8 cellular contexts compared by ENCODE assay signal in genomic region chr19:52735734-52736133, GRCh38. TPM values are rescaled to one million over a fixed set of nuclear protein-coding genes. Genes with fewer than 3 reads are reported as not detected.
DNase-seq lines count a peak whose midpoint lies in the region; ATAC-seq and TF ChIP-seq lines count a peak whose summit lies in the region.

No MANE protein-coding gene starts in this region.

- peak overlapping the region; percentile 95 for H3K27ac Mint-ChIP-seq in CD8-positive, alpha-beta T cell

- in situ Hi-C loops in transverse colon (cut with MboI; ENCODE audit: low pct_ligation_motif_present in 1 of 4, low pct_unique_long_range_greater_than_20kb in 1 of 4, low sequenced_read_pairs in 3 of 4), result loop anchor here in 2 of 4 donors (25.0 kb wide), 1 partner anchor 473 kb away; the partner anchor contains the start of gene ZNF766 (in 2 of the 2)

- H4K91ac ChIP-seq in mesenchymal stem cell (ENCODE audit: low read length), result no peak overlapping the region

- H3K4me1 Mint-ChIP-seq in CD8-positive, alpha-beta T cell (ENCODE audit: low read depth), result peaks cover 27% of the 10 kb centered on the region

- H3K14ac ChIP-seq in mesenchymal stem cell (ENCODE audit: low read length in 2 of 2), result no peak overlapping the region

- POLR2A ChIA-PET in CD8-positive, alpha-beta T cell (lab: Charles Lee), result no interaction called here
- POLR2A ChIA-PET in PC-9 (lab: Charles Lee; ENCODE audit: unreplicated experiment), result interaction anchor here (0.6 to 0.7 kb wide), 2 partner anchors 50 to 98 kb away, joined by 3 to 5 read pairs; no protein-coding TSS in a partner anchor

- H3F3A ChIP-seq in PC-9 (ENCODE audit: insufficient read depth, low read depth), result peaks cover 3% of the 10 kb centered on the region; the same call in 1 of the 2 replicates

- peak overlapping the region; percentile 98 for H3K9ac ChIP-seq in mesenchymal stem cell (ENCODE audit: low read length)

- H3K4me1 ChIP-seq in CD8-positive, alpha-beta T cell (ENCODE audit: insufficient read depth, low read length), result peaks cover 11% of the 10 kb centered on the region
- H3K4me1 ChIP-seq in PC-9 (replicated peaks; ENCODE audit: insufficient read depth), result no peaks in the 10 kb centered on the region; the same call in 1 of the 2 replicates
- no peaks in the 10 kb centered on the region for H3K4me1 ChIP-seq in ectodermal cell (ENCODE audit: control insufficient read depth, insufficient read depth, low read length)
- peaks cover 7% of the 10 kb centered on the region for H3K4me1 ChIP-seq in mesenchymal stem cell (ENCODE audit: control insufficient read depth, insufficient read depth, low read depth, low read length)
- H3K4me1 ChIP-seq in transverse colon, result peaks cover 0 to 23% (median 10%) of the 10 kb centered on the region in 4 donors

- no peak for TF ChIP-seq CTCF in CD8-positive, alpha-beta T cell (IDR thresholded peaks at IDR 0.05)
- TF ChIP-seq CTCF in PC-9 (conservative IDR thresholded peaks at IDR 0.05) (no peak), transverse colon (IDR thresholded peaks at IDR 0.05) (no peak)

- H4K8ac ChIP-seq in mesenchymal stem cell (ENCODE audit: low read length), result no peak overlapping the region

- no peak overlapping the region for H2BK120ac ChIP-seq in mesenchymal stem cell (ENCODE audit: low read depth, low read length)

- no peak overlapping the region for H3K4ac ChIP-seq in mesenchymal stem cell (ENCODE audit: low read depth in 1 of 2, low read length in 2 of 2)

- no peaks in the 10 kb centered on the region for H3K27me3 Mint-ChIP-seq in CD8-positive, alpha-beta T cell (ENCODE audit: low read depth)

- H3K9me3 Mint-ChIP-seq in CD8-positive, alpha-beta T cell, result no peaks in the 10 kb centered on the region

- H3K9me2 ChIP-seq in PC-9 (ENCODE audit: insufficient read depth), result no peaks in the 10 kb centered on the region

- no peak overlapping the region for H2AK5ac ChIP-seq in mesenchymal stem cell (ENCODE audit: low read length, severe bottlenecking)

- no peak for ATAC-seq in CD8-positive, alpha-beta T cell
- no peak for ATAC-seq in HG03565 (IDR thresholded peaks at IDR 0.05; ENCODE audit: unreplicated experiment)

- no TSS peak for BruUV-seq in PC-9 (replicated peaks; lab: Mats Ljungman, UMichigan)

- no peaks in the 10 kb centered on the region for H3K9me3 ChIP-seq in CD8-positive, alpha-beta T cell (ENCODE audit: low read length)
- H3K9me3 ChIP-seq in PC-9 (ENCODE audit: insufficient read depth, low read depth) (peaks cover 13% of the 10 kb centered on the region; the same call in 1 of the 2 replicates), ectodermal cell (ENCODE audit: control insufficient read depth, low read length) (no peaks in the 10 kb centered on the region), mesenchymal stem cell (ENCODE audit: control insufficient read depth, low read length) (no peaks in the 10 kb centered on the region), transverse colon (no peaks in the 10 kb centered on the region)

- WGBS in ectodermal cell, 2 experiments, result 17 to 18% methylated on average over 15 to 18 of the region's 18 CpGs
- 41% methylated on average over 14 of the region's 18 CpGs for WGBS in mesenchymal stem cell
- 49 to 58% methylated on average over 13 to 18 of the region's 18 CpGs for WGBS in transverse colon (ENCODE audit: low coverage in 1 of 2), 2 donors

- H3K27ac ChIP-seq in CD8-positive, alpha-beta T cell (ENCODE audit: low read depth, low read length), result peak overlapping the region; percentile 27
- H3K27ac ChIP-seq in PC-9 (no peak overlapping the region), ectodermal cell (ENCODE audit: insufficient read depth, low read depth, low read length, poor library complexity, severe bottlenecking) (peak overlapping the region; percentile 92), mesenchymal stem cell (ENCODE audit: low read length, poor library complexity, severe bottlenecking) (peak overlapping the region; percentile 88), transverse colon (peak overlapping the region; percentile 88 to 96 (median 94))

- H3K79me1 ChIP-seq in mesenchymal stem cell (replicated peaks; ENCODE audit: low read length, poor library complexity, severe bottlenecking), result peaks cover 10% of the 10 kb centered on the region

- TF ChIP-seq EP300 in transverse colon (IDR thresholded peaks at IDR 0.05; ENCODE audit: low read depth), result no peak

- no peak overlapping the region for H2BK15ac ChIP-seq in mesenchymal stem cell (ENCODE audit: low read depth, poor library complexity, severe bottlenecking)

- CTCF ChIA-PET in CD8-positive, alpha-beta T cell (lab: Charles Lee), result no interaction called here
- CTCF ChIA-PET in PC-9 (lab: Charles Lee), result interaction anchor here (0.6 kb wide), 2 partner anchors 45 to 133 kb away, joined by 3 to 4 read pairs; no protein-coding TSS in a partner anchor

- H3K18ac ChIP-seq in mesenchymal stem cell (ENCODE audit: low read depth in 1 of 2, low read length in 2 of 2), result no peak overlapping the region

- DNase-seq in CD8-positive, alpha-beta T cell, result no peak
- peak in 1 of 2 experiments; percentile 24 for DNase-seq in PC-9
- DNase-seq in mesenchymal stem cell, result peak; percentile 54
- peak; percentile 68 for DNase-seq in transverse colon
- no peak for DNase-seq in NCI-H2171 (lab: John Stamatoyannopoulos, UW)
- no peak for DNase-seq in NCI-H748 (lab: John Stamatoyannopoulos, UW; ENCODE audit: unreplicated experiment)

- no peak overlapping the region for H3K23ac ChIP-seq in mesenchymal stem cell (ENCODE audit: low read length in 2 of 2)

- H3K4me2 ChIP-seq in PC-9, result no peak overlapping the region
- peak overlapping the region; percentile 26 for H3K4me2 ChIP-seq in mesenchymal stem cell (ENCODE audit: low read length, poor library complexity, severe bottlenecking)

- no peak overlapping the region for H3K4me3 ChIP-seq in CD8-positive, alpha-beta T cell (ENCODE audit: low read depth, low read length)
- H3K4me3 ChIP-seq in PC-9, result no peak overlapping the region
- H3K4me3 ChIP-seq in ectodermal cell (ENCODE audit: insufficient read depth, low read depth, low read length), result no peak overlapping the region
- peak overlapping the region in 1 of 2 experiments; percentile 98 for H3K4me3 ChIP-seq in mesenchymal stem cell (ENCODE audit: insufficient read depth in 1 of 2, low read depth in 1 of 2, low read length in 2 of 2)
- H3K4me3 ChIP-seq in transverse colon, result peak overlapping the region in 3 of 4 donors; percentile 83 to 97 (median 96)

- H3K36me3 ChIP-seq in CD8-positive, alpha-beta T cell (ENCODE audit: insufficient read depth, low read length), result no peaks in the 10 kb centered on the region
- no peaks in the 10 kb centered on the region for H3K36me3 ChIP-seq in PC-9 (ENCODE audit: low read depth)
- H3K36me3 ChIP-seq in ectodermal cell (ENCODE audit: control insufficient read depth, insufficient read depth, low read length), result no peaks in the 10 kb centered on the region
- H3K36me3 ChIP-seq in mesenchymal stem cell (ENCODE audit: control insufficient read depth in 1 of 2, insufficient read depth in 2 of 2, low read depth in 1 of 2, low read length in 2 of 2), result peaks cover 0 to 11% of the 10 kb centered on the region in 2 experiments
- H3K36me3 ChIP-seq in transverse colon, result no peaks in the 10 kb centered on the region

- intact Hi-C loops in CD8-positive, alpha-beta T cell (cut with DNase I, micrococcal nuclease), result loop anchor here (1.0 to 10.0 kb wide), 20 partner anchors 13 to 629 kb away; partner anchors contain the start of genes ZNF808 (in 2 of the 2), ZNF83 (in 2 of the 2), ZNF160 (in 1 of the 2) and ZNF320 (in 1 of the 2)
- intact Hi-C loops in PC-9 (cut with micrococcal nuclease; ENCODE audit: unreplicated experiment), result loop anchor here (1.0 to 10.0 kb wide), 3 partner anchors 98 to 751 kb away; partner anchors contain the start of genes ZNF350, ZNF808 and ZNF83
- intact Hi-C loops in transverse colon (cut with DNase I; ENCODE audit: low total_unique reads), result no loop called here

- peaks cover 11% of the 10 kb centered on the region for H3K36me3 Mint-ChIP-seq in CD8-positive, alpha-beta T cell

- H2BK12ac ChIP-seq in mesenchymal stem cell (ENCODE audit: low read length in 2 of 2), result peak overlapping the region in 1 of 2 experiments; percentile 1

- no peaks in the 10 kb centered on the region for H4K20me1 ChIP-seq in PC-9 (ENCODE audit: insufficient read depth)

- no peak for TF ChIP-seq POLR2A in transverse colon (IDR thresholded peaks at IDR 0.05)

- H3K4me3 Mint-ChIP-seq in CD8-positive, alpha-beta T cell, result peak overlapping the region; percentile 92

- H2AFZ ChIP-seq in PC-9, result 0 out of 2 replicates have a peak overlapping the region, but pooled peaks have one; percentile 72
- no peak overlapping the region for H2AFZ ChIP-seq in mesenchymal stem cell (ENCODE audit: low read depth, low read length)

- peak overlapping the region; percentile 87 for H2BK5ac ChIP-seq in mesenchymal stem cell (ENCODE audit: low read depth, low read length, poor library complexity, severe bottlenecking)

- H3K27me3 ChIP-seq in CD8-positive, alpha-beta T cell (ENCODE audit: insufficient read depth, low read length), result no peaks in the 10 kb centered on the region
- H3K27me3 ChIP-seq in PC-9 (ENCODE audit: insufficient read depth, low read depth) (no peaks in the 10 kb centered on the region), ectodermal cell (ENCODE audit: control insufficient read depth, insufficient read depth, low read length, poor library complexity, severe bottlenecking) (no peaks in the 10 kb centered on the region), mesenchymal stem cell (ENCODE audit: control insufficient read depth in 1 of 2, insufficient read depth in 1 of 2, low read length in 2 of 2) (no peaks in the 10 kb centered on the region), transverse colon (no peaks in the 10 kb centered on the region)

- H3K79me2 ChIP-seq in PC-9 (ENCODE audit: low read depth), result peaks cover 4% of the 10 kb centered on the region; the same call in 1 of the 2 replicates

RNA-seq across cellular contexts. Expression of gene ZNF611, which starts 0.9 kb away (rescaled TPM):
- 10 to 100 TPM; 22.4 to 23.0 TPM for total RNA-seq in CD8-positive, alpha-beta T cell
- 25.5 and 26.2 TPM in 2 replicates for total RNA-seq in PC-9 (2021)
- polyA plus RNA-seq in ectodermal cell (2013, experiment 1 of 4), result 14.5 TPM
- 15.2 TPM for polyA plus RNA-seq in ectodermal cell (2013, experiment 2 of 4)
- 8.1 TPM for polyA plus RNA-seq in ectodermal cell (2013, experiment 3 of 4)
- polyA plus RNA-seq in ectodermal cell (2013, experiment 4 of 4), result 7.7 TPM
- 7.1 TPM for polyA plus RNA-seq in mesenchymal stem cell (2013, experiment 1 of 2)
- 5.0 TPM for polyA plus RNA-seq in mesenchymal stem cell (2013, experiment 2 of 2)
- total RNA-seq in transverse colon, result 10 to 100 TPM in 3 of 4 donors, 1 to 10 TPM in 1; 8.2 to 45.0 (median 15.0) TPM

RNA-seq across cellular contexts. Expression of gene ZNF600, which starts 50.9 kb away (rescaled TPM):
- 10 to 100 TPM; 17.5 to 17.8 TPM for total RNA-seq in CD8-positive, alpha-beta T cell
- 21.4 and 27.9 TPM in 2 replicates for total RNA-seq in PC-9 (2021)
- 2.5 TPM for polyA plus RNA-seq in ectodermal cell (2013, experiment 1 of 4)
- 5.6 TPM for polyA plus RNA-seq in ectodermal cell (2013, experiment 2 of 4)
- polyA plus RNA-seq in ectodermal cell (2013, experiment 3 of 4), result 3.1 TPM
- 2.7 TPM for polyA plus RNA-seq in ectodermal cell (2013, experiment 4 of 4)
- polyA plus RNA-seq in mesenchymal stem cell (2013, experiment 1 of 2), result 3.4 TPM
- polyA plus RNA-seq in mesenchymal stem cell (2013, experiment 2 of 2), result 2.7 TPM
- 10 to 100 TPM in 3 of 4 donors, 1 to 10 TPM in 1; 5.2 to 95.4 (median 27.2) TPM for total RNA-seq in transverse colon

Comparison
In these comparisons a context has a peak if more than half of its experiments do, and no peak if none do; other contexts are left out.
1. DNase-seq: peak in mesenchymal stem cell (single experiment) and transverse colon (single experiment); none in CD8-positive, alpha-beta T cell (0 of 7), NCI-H2171 (single experiment) and NCI-H748 (single experiment).
2. H3K4me3 ChIP-seq: peak in transverse colon (3 of 4); none in CD8-positive, alpha-beta T cell (single experiment), PC-9 (single experiment) and ectodermal cell (single experiment).